ENCODE assay signal across 16 cellular contexts in genomic region chr1:169676001-169676400, GRCh38. TPM values are rescaled to one million over a fixed set of nuclear protein-coding genes. Genes with fewer than 3 reads are reported as not detected.
DNase-seq lines count a peak whose midpoint lies in the region; ATAC-seq and TF ChIP-seq lines count a peak whose summit lies in the region.
"Had no signal": no experiment of that assay in that cellular context is flagged by ENCODE, and none has a peak within 500 bp of the region (broad histone marks: within the 10 kb centered on the region; RNA-seq: fewer than 3 reads in every experiment).

No MANE protein-coding gene starts in this region.

- peak overlapping the region; percentile 77 for H3K27ac Mint-ChIP-seq in activated T-cell treated with anti-CD3 and anti-CD28 coated beads, Interleukin-2, amount 50 U/mL, for 72 hours
- peak overlapping the region; percentile 68 to 74 for H3K27ac Mint-ChIP-seq in T-cell

- CTCF ChIA-PET in T-cell (lab: Charles Lee) = interaction anchor here (0.9 to 2.0 kb wide), 4 partner anchors 28 to 36 kb away, joined by 3 to 4 read pairs (median 4); no protein-coding TSS in a partner anchor

- 9 to 26% (median 21%) methylated on average over 2 of the region's 2 CpGs for WGBS in stomach, 5 donors
- 37% methylated on average over 2 of the region's 2 CpGs for WGBS in prostate gland
- WGBS in neuronal stem cell (ENCODE audit: extremely low coverage in 2 of 2, insufficient read length in 2 of 2, insufficient replicate concordance in 1 of 2), 2 donors = no CpG with 5 or more reads among the region's 2 CpGs

- H3K23ac ChIP-seq in neuronal stem cell (ENCODE audit: low read depth, low read length, poor library complexity) = no peak overlapping the region

- no peak overlapping the region for H2BK5ac ChIP-seq in neuronal stem cell (ENCODE audit: low read length)

- H3K27me3 ChIP-seq in stomach (no peaks in the 10 kb centered on the region), prostate gland (replicated peaks; ENCODE audit: insufficient read depth) (no peaks in the 10 kb centered on the region), neuronal stem cell (ENCODE audit: control insufficient read depth in 3 of 3, insufficient read depth in 3 of 3, low read depth in 1 of 3, low read length in 3 of 3) (peaks cover 0 to 2% (median under 1%) of the 10 kb centered on the region in 3 experiments)

- no peak overlapping the region for H2BK120ac ChIP-seq in neuronal stem cell (ENCODE audit: low read depth, low read length)

- intact Hi-C loops in stomach (cut with DNase I; ENCODE audit: low total_unique reads) (no loop called here), prostate gland (cut with DNase I) (no loop called here)

- H3K36me3 ChIP-seq in stomach (no peaks in the 10 kb centered on the region), prostate gland (no peaks in the 10 kb centered on the region), neuronal stem cell (replicated peaks in 1 of 2; ENCODE audit: control insufficient read depth in 2 of 2, insufficient read depth in 2 of 2, low read length in 2 of 2) (no peaks in the 10 kb centered on the region)

- H3K14ac ChIP-seq in neuronal stem cell (ENCODE audit: low read length) = no peak overlapping the region

- no peak overlapping the region for H4K8ac ChIP-seq in neuronal stem cell (ENCODE audit: low read depth, low read length)

- H3K9me3 Mint-ChIP-seq in activated T-cell treated with anti-CD3 and anti-CD28 coated beads, Interleukin-2, amount 50 U/mL, for 72 hours = peaks cover 3 to 4% of the 10 kb centered on the region in 2 donors
- H3K9me3 Mint-ChIP-seq in T-cell = peaks cover 0 to 12% (median 10%) of the 10 kb centered on the region in 3 donors

- H3K9ac ChIP-seq in neuronal stem cell (ENCODE audit: low read depth, low read length, poor library complexity) = no peak overlapping the region

- peaks cover 55% of the 10 kb centered on the region for H3K4me1 Mint-ChIP-seq in activated T-cell treated with anti-CD3 and anti-CD28 coated beads, Interleukin-2, amount 50 U/mL, for 72 hours (ENCODE audit: low read depth)
- peaks cover 53 to 76% (median 63%) of the 10 kb centered on the region in 3 donors for H3K4me1 Mint-ChIP-seq in T-cell

- no peak overlapping the region for H2BK12ac ChIP-seq in neuronal stem cell (ENCODE audit: low read length)

- no peak overlapping the region for H3K4ac ChIP-seq in neuronal stem cell (ENCODE audit: low read length)

- no peak overlapping the region for H2AK5ac ChIP-seq in neuronal stem cell (ENCODE audit: low read depth, low read length)

- H4K91ac ChIP-seq in neuronal stem cell (ENCODE audit: low read depth, low read length, poor library complexity) = no peak overlapping the region

- peaks cover 0 to 19% (median 0%) of the 10 kb centered on the region in 4 donors for H3K4me1 ChIP-seq in stomach
- no peaks in the 10 kb centered on the region for H3K4me1 ChIP-seq in prostate gland (replicated peaks)
- no peaks in the 10 kb centered on the region for H3K4me1 ChIP-seq in neuronal stem cell (ENCODE audit: control insufficient read depth in 2 of 2, insufficient read depth in 1 of 2, low read depth in 1 of 2, low read length in 2 of 2)

- TF ChIP-seq POLR2A in stomach (IDR thresholded peaks at IDR 0.05) (no peak), prostate gland (IDR thresholded peaks at IDR 0.05) (no peak)

- TF ChIP-seq CTCF in fibroblast of the aortic adventitia (IDR thresholded peaks at IDR 0.05; ENCODE audit: insufficient read depth, low read length) = no peak
- TF ChIP-seq CTCF in stomach (IDR thresholded peaks at IDR 0.05) = no peak
- no peak for TF ChIP-seq CTCF in prostate gland (IDR thresholded peaks at IDR 0.05)

- H2BK15ac ChIP-seq in neuronal stem cell (ENCODE audit: low read length) = no peak overlapping the region

- H3K9me3 ChIP-seq in stomach (peaks cover 0 to 4% (median 0%) of the 10 kb centered on the region in 4 donors), prostate gland (no peaks in the 10 kb centered on the region), neuronal stem cell (replicated peaks in 1 of 2; ENCODE audit: control insufficient read depth in 2 of 2, insufficient read depth in 1 of 2, low read depth in 1 of 2, low read length in 2 of 2) (no peaks in the 10 kb centered on the region)

- no peaks in the 10 kb centered on the region for H3K27me3 Mint-ChIP-seq in activated T-cell treated with anti-CD3 and anti-CD28 coated beads, Interleukin-2, amount 50 U/mL, for 72 hours (ENCODE audit: low read depth)
- no peaks in the 10 kb centered on the region for H3K27me3 Mint-ChIP-seq in T-cell

- no peaks in the 10 kb centered on the region for H3K79me1 ChIP-seq in neuronal stem cell (ENCODE audit: low read depth, low read length)

- no peak overlapping the region for H3K18ac ChIP-seq in neuronal stem cell (ENCODE audit: low read length)

- peak overlapping the region in 1 of 2 donors; percentile 11 for H3K4me3 Mint-ChIP-seq in activated T-cell treated with anti-CD3 and anti-CD28 coated beads, Interleukin-2, amount 50 U/mL, for 72 hours
- peak overlapping the region in 1 of 3 donors; percentile 43 for H3K4me3 Mint-ChIP-seq in T-cell

- DNase-seq in activated T-cell treated with anti-CD3 and anti-CD28 coated beads, Interleukin-2, amount 50 U/mL, for 72 hours = no peak
- no peak for DNase-seq in activated T-cell treated with anti-CD3 and anti-CD28 coated beads, Interleukin-2, amount 50 U/mL, for 1 hour
- DNase-seq in T-cell (no peak), fibroblast of the aortic adventitia (ENCODE audit: low read depth) (peak; percentile 93), stomach (peak; percentile 29), SKM-1 (lab: John Stamatoyannopoulos, UW; ENCODE audit: unreplicated experiment) (no peak), prostate gland (ENCODE audit: low spot score) (no peak), neuronal stem cell (ENCODE audit: low spot score) (no peak)
- DNase-seq: activated gamma-delta T cell treated with Interleukin-2 at 50 U/mL for 16 hours; dorsolateral prefrontal cortex; NCI-H1930; stimulated activated CD4-positive, alpha-beta T cell treated with anti-CD3 and anti-CD28 coated beads, Interleukin-2, amount 100 ng/mL, for 24 hours; substantia nigra had no signal

- no peak for ATAC-seq in activated T-cell treated with anti-CD3 and anti-CD28 coated beads, Interleukin-2, amount 50 U/mL, for 72 hours (replicated peaks in 1 of 2)
- peak in 2 of 4 experiments; percentile 41 to 43 for ATAC-seq in T-cell (replicated peaks in 1 of 4)
- ATAC-seq: Panc1 had no signal

- no peak overlapping the region for H3K4me2 ChIP-seq in neuronal stem cell (ENCODE audit: insufficient read depth, low read length, poor library complexity, severe bottlenecking)

- H3K4me3 ChIP-seq in fibroblast of the aortic adventitia (ENCODE audit: low read depth, low read length) (no peak overlapping the region), stomach (no peak overlapping the region), prostate gland (no peak overlapping the region), neuronal stem cell (ENCODE audit: low read length in 2 of 2) (no peak overlapping the region)
- H3K4me3 ChIP-seq: dorsolateral prefrontal cortex had no signal

- TF ChIP-seq EP300 in stomach (IDR thresholded peaks at IDR 0.05) = no peak

- no peak overlapping the region for H2AFZ ChIP-seq in neuronal stem cell (ENCODE audit: low read length)

- POLR2A ChIA-PET in T-cell (lab: Charles Lee) = interaction anchor here in 1 of 2 donors (0.6 to 1.0 kb wide), 2 partner anchors 39 to 1217 kb away, joined by 3 to 13 read pairs; no protein-coding TSS in a partner anchor

- peak overlapping the region in 1 of 5 donors; percentile 37 for H3K27ac ChIP-seq in stomach
- no peak overlapping the region for H3K27ac ChIP-seq in prostate gland
- no peak overlapping the region for H3K27ac ChIP-seq in neuronal stem cell (replicated peaks; ENCODE audit: low read length)
- H3K27ac ChIP-seq: dorsolateral prefrontal cortex, VCaP had no signal

- peaks cover 3 to 7% of the 10 kb centered on the region in 2 donors for H3K36me3 Mint-ChIP-seq in activated T-cell treated with anti-CD3 and anti-CD28 coated beads, Interleukin-2, amount 50 U/mL, for 72 hours (ENCODE audit: insufficient read depth in 2 of 2)
- peaks cover 9% of the 10 kb centered on the region for H3K36me3 Mint-ChIP-seq in T-cell

RNA-seq across cellular contexts. Expression of gene SELL, which starts 35.4 kb away (rescaled TPM):
- total RNA-seq in activated T-cell treated with anti-CD3 and anti-CD28 coated beads, Interleukin-2, amount 50 U/mL, for 72 hours = 100 to 1,000 TPM; 211 to 331 TPM
- total RNA-seq in T-cell (100 to 1,000 TPM; 305 to 461 (median 336) TPM), fibroblast of the aortic adventitia (ENCODE audit: low replicate concordance) (0.27 and 2.5 TPM in 2 replicates), stomach (10 to 100 TPM in 1 of 5 donors, 1 to 10 TPM in 1, not detected in 3; 2.9 to 11.9 TPM), prostate gland (1 to 10 TPM; 1.3 to 4.8 TPM)
- 1 to 10 TPM; 1.1 to 3.1 (median 1.9) TPM for polyA plus RNA-seq in stomach
- polyA plus RNA-seq in neuronal stem cell (2013, experiment 1 of 2) = not detected
- polyA plus RNA-seq in neuronal stem cell (2013, experiment 2 of 2) = not detected
- total RNA-seq: A673 had no signal

RNA-seq across cellular contexts. Expression of gene SELP, which starts 46.1 kb away (rescaled TPM):
- 1 to 10 TPM; 1.6 to 3.6 TPM for total RNA-seq in activated T-cell treated with anti-CD3 and anti-CD28 coated beads, Interleukin-2, amount 50 U/mL, for 72 hours
- 1 to 10 TPM; 1.3 to 3.4 (median 1.9) TPM for total RNA-seq in T-cell
- under 0.01 TPM in 1 of 2 replicates, not detected in the other for total RNA-seq in fibroblast of the aortic adventitia (ENCODE audit: low replicate concordance)
- 10 to 100 TPM in 1 of 5 donors, 1 to 10 TPM in 3, under 1 TPM in 1; 0.58 to 17.9 (median 2.8) TPM for total RNA-seq in stomach
- polyA plus RNA-seq in stomach = 1 to 10 TPM; 1.6 to 2.7 (median 2.3) TPM
- total RNA-seq in prostate gland = 10 to 100 TPM in 1 of 2 donors, 1 to 10 TPM in 1; 9.1 to 10.8 TPM
- polyA plus RNA-seq in neuronal stem cell (2013, experiment 1 of 2) = not detected
- not detected for polyA plus RNA-seq in neuronal stem cell (2013, experiment 2 of 2)
- total RNA-seq: A673 had no signal

RNA-seq across cellular contexts. Expression of gene SELE, which starts 57.9 kb away (rescaled TPM):
- not detected for total RNA-seq in activated T-cell treated with anti-CD3 and anti-CD28 coated beads, Interleukin-2, amount 50 U/mL, for 72 hours
- total RNA-seq in T-cell = not detected
- not detected in 2 replicates for total RNA-seq in fibroblast of the aortic adventitia (ENCODE audit: low replicate concordance)
- under 1 TPM in 3 of 5 donors, not detected in 2; 0.29 to 0.87 (median 0.55) TPM for total RNA-seq in stomach
- under 1 TPM; 0.44 to 0.70 (median 0.46) TPM for polyA plus RNA-seq in stomach
- total RNA-seq in prostate gland = 1 to 10 TPM; 1.7 to 3.0 TPM
- polyA plus RNA-seq in neuronal stem cell (2013, experiment 1 of 2) = 0.01 TPM
- polyA plus RNA-seq in neuronal stem cell (2013, experiment 2 of 2) = 0.03 TPM
- total RNA-seq: A673 had no signal

Comparison
In these comparisons a context has a peak if more than half of its experiments do, and no peak if none do; other contexts are left out.
1. DNase-seq: peak in fibroblast of the aortic adventitia (single experiment) and stomach (single experiment); none in activated T-cell treated with anti-CD3 and anti-CD28 coated beads, Interleukin-2, amount 50 U/mL, for 72 hours (0 of 2), activated T-cell treated with anti-CD3 and anti-CD28 coated beads, Interleukin-2, amount 50 U/mL, for 1 hour (single experiment), T-cell (0 of 34), SKM-1 (single experiment), prostate gland (single experiment) and neuronal stem cell (single experiment).
2. RNA of gene SELL, which starts 35.4 kb away (total RNA-seq): 305 to 461 TPM in T-cell and 211 to 331 TPM in activated T-cell treated with anti-CD3 and anti-CD28 coated beads, Interleukin-2, amount 50 U/mL, for 72 hours; 1.3 to 4.8 TPM in prostate gland, 0.27 to 2.5 TPM in fibroblast of the aortic adventitia and 2.9 to 11.9 TPM in stomach; every median in the first group is over 10 times any median in the second.